7 cellular contexts compared by ENCODE assay signal in genomic region chr4:100895572-100896197, GRCh38.
A peak's percentile ranks its signal among the peaks of the same experiment; 100 is the strongest.
DNase-seq lines count a peak whose midpoint lies in the region; ATAC-seq and TF ChIP-seq lines count a peak whose summit lies in the region.

No MANE protein-coding gene starts in this region.

- no peaks in the 10 kb centered on the region for H3K36me3 ChIP-seq in uterus

- no peaks in the 10 kb centered on the region for H3K9me3 ChIP-seq in uterus

- H3K4me3 Mint-ChIP-seq in HFFc6 (peak overlapping the region; percentile 82), endothelial cell (ENCODE audit: unreplicated experiment) (no peak overlapping the region)

- H3K27me3 Mint-ChIP-seq in HFFc6 (ENCODE audit: insufficient read depth), result no peaks in the 10 kb centered on the region
- H3K27me3 Mint-ChIP-seq in endothelial cell (ENCODE audit: unreplicated experiment), result no peaks in the 10 kb centered on the region

- H3K27ac Mint-ChIP-seq in HFFc6 (peak overlapping the region; percentile 37; the same call in 1 of the 2 replicates), endothelial cell (ENCODE audit: unreplicated experiment) (no peak overlapping the region)

- H3K27me3 ChIP-seq in uterus, result no peaks in the 10 kb centered on the region

- H3K4me3 ChIP-seq in NB4 (ENCODE audit: low read depth, low read length) (peak overlapping the region; percentile 64), fibroblast of mammary gland (ENCODE audit: control insufficient read depth, low read depth, low read length) (peak overlapping the region; percentile 12), uterus (peak overlapping the region; percentile 20 to 25)

- peak; percentile 79 for ATAC-seq in GM18520 (IDR thresholded peaks at IDR 0.05; ENCODE audit: unreplicated experiment)

- H3K36me3 Mint-ChIP-seq in HFFc6 (ENCODE audit: low read depth) (no peaks in the 10 kb centered on the region), endothelial cell (ENCODE audit: low read depth, unreplicated experiment) (no peaks in the 10 kb centered on the region)

- DNase-seq in HFFc6 (no peak), NB4 (ENCODE audit: low read depth) (peak; percentile 21), fibroblast of mammary gland (ENCODE audit: low read depth) (peak; percentile 12), uterus (no peak), NCI-H1694 (lab: John Stamatoyannopoulos, UW) (no peak), endothelial cell (ENCODE audit: low spot score) (no peak)

- H3K27ac ChIP-seq in uterus, result no peak overlapping the region

- peaks cover 15% of the 10 kb centered on the region; the same call in 1 of the 2 replicates for H3K4me1 Mint-ChIP-seq in HFFc6 (ENCODE audit: low read depth)
- H3K4me1 Mint-ChIP-seq in endothelial cell (ENCODE audit: unreplicated experiment), result no peaks in the 10 kb centered on the region

- TF ChIP-seq POLR2A in NB4 (IDR thresholded peaks at IDR 0.05; ENCODE audit: extremely low read depth, insufficient read length), result no peak
- TF ChIP-seq POLR2A in uterus (IDR thresholded peaks at IDR 0.05), result no peak

- intact Hi-C loops in uterus (cut with DNase I; ENCODE audit: low total_unique reads), result no loop called here

- no peak for TF ChIP-seq CTCF in HFFc6 (IDR thresholded peaks at IDR 0.05)
- TF ChIP-seq CTCF in NB4 (IDR thresholded peaks at IDR 0.05; ENCODE audit: low read depth, low read length), result no peak
- no peak for TF ChIP-seq CTCF in fibroblast of mammary gland (conservative IDR thresholded peaks at IDR 0.05; ENCODE audit: control insufficient read depth, insufficient read depth, low read depth, low read length)
- TF ChIP-seq CTCF in uterus (IDR thresholded peaks at IDR 0.05), result no peak
- no peak for TF ChIP-seq CTCF in endothelial cell (IDR thresholded peaks at IDR 0.05; ENCODE audit: unreplicated experiment)

- no peaks in the 10 kb centered on the region for H3K4me1 ChIP-seq in uterus

- H3K9me3 Mint-ChIP-seq in HFFc6, result no peaks in the 10 kb centered on the region; the same call in 1 of the 2 replicates
- no peaks in the 10 kb centered on the region for H3K9me3 Mint-ChIP-seq in endothelial cell (ENCODE audit: unreplicated experiment)

Comparison
In these comparisons a context has a peak if more than half of its experiments do, and no peak if none do; other contexts are left out.
1. DNase-seq: peak in NB4 (single experiment) and fibroblast of mammary gland (single experiment); none in HFFc6 (single experiment), uterus (0 of 2), NCI-H1694 (single experiment) and endothelial cell (single experiment).
2. H3K4me3 ChIP-seq: peak in every context shown above with its lines; median percentile 64 in NB4; 22 in uterus; 12 in fibroblast of mammary gland.